11 cellular contexts compared by ENCODE assay signal in genomic region chr10:101226888-101227736, GRCh38. TPM values are rescaled to one million over a fixed set of nuclear protein-coding genes. Genes with fewer than 3 reads are reported as not detected.
A peak's percentile ranks its signal among the peaks of the same experiment; 100 is the strongest.
DNase-seq lines count a peak whose midpoint lies in the region; ATAC-seq and TF ChIP-seq lines count a peak whose summit lies in the region.
"Had no signal": no experiment of that assay in that cellular context is flagged by ENCODE, and none has a peak within 500 bp of the region (broad histone marks: within the 10 kb centered on the region; RNA-seq: fewer than 3 reads in every experiment).

No MANE protein-coding gene starts in this region.

- H3K9me3 Mint-ChIP-seq in Calu3 (ENCODE audit: low read depth, unreplicated experiment), result no peaks in the 10 kb centered on the region

- H3K9me3 ChIP-seq in Peyer's patch, result peaks cover 0 to 3% (median 0%) of the 10 kb centered on the region in 4 donors
- H3K9me3 ChIP-seq in esophagus (ENCODE audit: control insufficient read depth in 2 of 2, insufficient read depth in 1 of 2, low read depth in 1 of 2, low read length in 1 of 2), result peaks cover 0 to 3% of the 10 kb centered on the region in 2 donors
- no peaks in the 10 kb centered on the region for H3K9me3 ChIP-seq in parathyroid adenoma (ENCODE audit: control insufficient read depth, low read length)

- H3K4me1 ChIP-seq in Peyer's patch, result peaks cover 0 to 78% (median 28%) of the 10 kb centered on the region in 4 donors
- H3K4me1 ChIP-seq in esophagus (ENCODE audit: control insufficient read depth in 2 of 2, insufficient read depth in 2 of 2, low read length in 1 of 2), result peaks cover 25 to 31% of the 10 kb centered on the region in 2 donors
- peaks cover 7% of the 10 kb centered on the region for H3K4me1 ChIP-seq in parathyroid adenoma

- intact Hi-C loops in Calu3 (cut with micrococcal nuclease; ENCODE audit: unreplicated experiment), result loop anchor here (5.0 kb wide), 1 partner anchor 330 kb away; no protein-coding TSS in a partner anchor

- H3K4me3 ChIP-seq in Peyer's patch, result peak overlapping the region in 3 of 4 donors; percentile 35 to 40 (median 38)
- peak overlapping the region; percentile 7 to 32 for H3K4me3 ChIP-seq in esophagus (ENCODE audit: low read depth in 1 of 2, low read length in 2 of 2)
- no peak overlapping the region for H3K4me3 ChIP-seq in parathyroid adenoma (ENCODE audit: low read depth, low read length)

- DNase-seq in Calu3 (no peak), Peyer's patch (no peak), GM19240 (ENCODE audit: insufficient read length, low spot score) (no peak), HCEC 1CT (no peak)
- DNase-seq: activated naive CD4-positive, alpha-beta T cell; NCI-H510A had no signal

- ATAC-seq in GM18909 (IDR thresholded peaks at IDR 0.05; ENCODE audit: poor library complexity, unreplicated experiment) (no peak), esophagus mucosa (no peak)

- no peak overlapping the region for H2AFZ ChIP-seq in parathyroid adenoma

- H3K27me3 Mint-ChIP-seq in Calu3 (ENCODE audit: unreplicated experiment), result peaks cover 99% of the 10 kb centered on the region

- H3K27me3 ChIP-seq in Peyer's patch, result peaks cover 0 to 95% of the 10 kb centered on the region in 2 donors
- H3K27me3 ChIP-seq in esophagus (ENCODE audit: control insufficient read depth in 1 of 2, insufficient read depth in 2 of 2, low read length in 2 of 2), result peaks cover 5 to 68% of the 10 kb centered on the region in 2 donors
- peaks cover 45% of the 10 kb centered on the region for H3K27me3 ChIP-seq in parathyroid adenoma (ENCODE audit: control insufficient read depth, insufficient read depth, low read length)

- H3K4me3 Mint-ChIP-seq in Calu3 (ENCODE audit: low read depth, unreplicated experiment), result peak overlapping the region; percentile 47

- H3K4me2 ChIP-seq in parathyroid adenoma (ENCODE audit: low read length), result peak overlapping the region; percentile 42

- TF ChIP-seq CTCF in Calu3 (IDR thresholded peaks at IDR 0.05; ENCODE audit: unreplicated experiment) (no peak), Peyer's patch (IDR thresholded peaks at IDR 0.05) (no peak), parathyroid adenoma (IDR thresholded peaks at IDR 0.05) (no peak)

- no peak for TF ChIP-seq POLR2A in Peyer's patch (IDR thresholded peaks at IDR 0.05)

- no peak overlapping the region for H3K27ac Mint-ChIP-seq in Calu3 (ENCODE audit: unreplicated experiment)

- WGBS in esophagus, 2 donors, result 4 to 6% methylated on average over 79 to 82 of the region's 82 CpGs

- CTCF ChIA-PET in Calu3 (lab: Charles Lee), result interaction anchor here (0.9 kb wide), 1 partner anchor 13 kb away, joined by 3 read pairs; no protein-coding TSS in a partner anchor

- no peaks in the 10 kb centered on the region for H3K79me2 ChIP-seq in parathyroid adenoma

- no TSS peak for BruUV-seq in Calu3 (replicated peaks; lab: Mats Ljungman, UMichigan)

- H3K27ac ChIP-seq in Peyer's patch (no peak overlapping the region), esophagus (ENCODE audit: low read depth in 2 of 2, low read length in 1 of 2) (no peak overlapping the region), parathyroid adenoma (no peak overlapping the region)

- H3K36me3 Mint-ChIP-seq in Calu3 (ENCODE audit: insufficient read depth, unreplicated experiment), result no peaks in the 10 kb centered on the region

- H3K9ac ChIP-seq in parathyroid adenoma, result no peak overlapping the region

- H3K36me3 ChIP-seq in Peyer's patch, result no peaks in the 10 kb centered on the region
- no peaks in the 10 kb centered on the region for H3K36me3 ChIP-seq in esophagus (ENCODE audit: control insufficient read depth in 2 of 2, insufficient read depth in 2 of 2, low read length in 1 of 2)
- no peaks in the 10 kb centered on the region for H3K36me3 ChIP-seq in parathyroid adenoma (ENCODE audit: control insufficient read depth, insufficient read depth, low read length)

- H3K4me1 Mint-ChIP-seq in Calu3 (ENCODE audit: low read depth, unreplicated experiment), result peaks cover 9% of the 10 kb centered on the region

RNA-seq across cellular contexts. Expression of gene LBX1, which starts 2.2 kb away (rescaled TPM):
- total RNA-seq in Calu3 (2022) (not detected in 2 replicates), Peyer's patch (not detected), esophagus mucosa (not detected)
- polyA plus RNA-seq in esophagus, result not detected
- total RNA-seq: T-helper 1 cell treated with Interleukin-12 subunit alpha and Interleukin-12 subunit beta and Interleukin-4 antibody, amounts not matched to agents 30 ng/mL and 1 ng/mL, for 36 hours had no signal
